Comparison of ENCODE assay signal across 10 cellular contexts in genomic region chr6:41257369-41258195, GRCh38. TPM values are rescaled to one million over a fixed set of nuclear protein-coding genes. Genes with fewer than 3 reads are reported as not detected.
DNase-seq lines count a peak whose midpoint lies in the region; ATAC-seq, FAIRE-seq and TF ChIP-seq lines count a peak whose summit lies in the region.
"Had no signal": no experiment of that assay in that cellular context is flagged by ENCODE, and none has a peak within 500 bp of the region (broad histone marks: within the 10 kb centered on the region; RNA-seq: fewer than 3 reads in every experiment).

No MANE protein-coding gene starts in this region.

- intact Hi-C loops in sigmoid colon (cut with DNase I), result no loop called here
- intact Hi-C loops in activated CD8-positive, alpha-beta T cell treated with anti-CD3 and anti-CD28 coated beads for 36 hours (cut with micrococcal nuclease), result no loop called here

- H3K4me3 Mint-ChIP-seq in activated CD8-positive, alpha-beta T cell treated with anti-CD3 and anti-CD28 coated beads for 36 hours, result no peak overlapping the region

- TF ChIP-seq POLR2A in sigmoid colon (IDR thresholded peaks at IDR 0.05), result no peak
- TF ChIP-seq POLR2A in GM12892 (IDR thresholded peaks at IDR 0.05; ENCODE audit: low read depth, low read length), result no peak

- peak overlapping the region in 1 of 4 donors; percentile 4 for H3K27ac ChIP-seq in sigmoid colon

- no peak for FAIRE-seq in GM12892 (lab: Jason Lieb, UNC)

- DNase-seq in HS-27A (ENCODE audit: low read depth) (peak; percentile 15), NCI-H524 treated with DMSO at 0.1 percent for 48 hours (lab: John Stamatoyannopoulos, UW) (peak; percentile 4), epithelial cell of esophagus (ENCODE audit: low read depth) (peak; percentile 24), sigmoid colon (peak; percentile 73), GM12892 (ENCODE audit: insufficient read length) (no peak)
- no peak for DNase-seq in activated CD8-positive, alpha-beta T cell treated with anti-CD3 and anti-CD28 coated beads for 36 hours

- H3K4me1 Mint-ChIP-seq in activated CD8-positive, alpha-beta T cell treated with anti-CD3 and anti-CD28 coated beads for 36 hours (ENCODE audit: low read depth), result peaks cover 8% of the 10 kb centered on the region

- no peak overlapping the region for H3K27ac Mint-ChIP-seq in activated CD8-positive, alpha-beta T cell treated with anti-CD3 and anti-CD28 coated beads for 36 hours

- H3K36me3 Mint-ChIP-seq in activated CD8-positive, alpha-beta T cell treated with anti-CD3 and anti-CD28 coated beads for 36 hours (ENCODE audit: low read depth), result peaks cover 2% of the 10 kb centered on the region

- CTCF ChIA-PET in activated CD8-positive, alpha-beta T cell treated with anti-CD3 and anti-CD28 coated beads for 36 hours (lab: Charles Lee), result interaction anchor here (1.5 kb wide), 1 partner anchor 61 kb away, joined by 3 read pairs; no protein-coding TSS in a partner anchor

- H3K9me3 Mint-ChIP-seq in activated CD8-positive, alpha-beta T cell treated with anti-CD3 and anti-CD28 coated beads for 36 hours, result peaks cover 28% of the 10 kb centered on the region

- peaks cover 2% of the 10 kb centered on the region for H3K27me3 Mint-ChIP-seq in activated CD8-positive, alpha-beta T cell treated with anti-CD3 and anti-CD28 coated beads for 36 hours

- 17 to 53% methylated on average over 2 of the region's 2 CpGs for WGBS in sigmoid colon, 2 donors

- no peaks in the 10 kb centered on the region for H3K36me3 ChIP-seq in sigmoid colon

- H3K4me3 ChIP-seq in epithelial cell of esophagus (ENCODE audit: low read length), result no peak overlapping the region
- no peak overlapping the region for H3K4me3 ChIP-seq in sigmoid colon

- TF ChIP-seq CTCF in epithelial cell of esophagus (IDR thresholded peaks at IDR 0.05; ENCODE audit: insufficient read depth, low read depth, low read length, missing control alignments) (no peak), sigmoid colon (IDR thresholded peaks at IDR 0.05) (no peak)
- no peak for TF ChIP-seq CTCF in activated CD8-positive, alpha-beta T cell treated with anti-CD3 and anti-CD28 coated beads for 36 hours (IDR thresholded peaks at IDR 0.05)

- no peak for TF ChIP-seq EP300 in sigmoid colon (IDR thresholded peaks at IDR 0.05)

- H3K9me3 ChIP-seq in sigmoid colon, result peaks cover 0 to 4% (median 0%) of the 10 kb centered on the region in 4 donors

- POLR2A ChIA-PET in activated CD8-positive, alpha-beta T cell treated with anti-CD3 and anti-CD28 coated beads for 36 hours (lab: Charles Lee), result interaction anchor here (0.5 kb wide), 1 partner anchor 161 kb away, joined by 3 read pairs; no protein-coding TSS in a partner anchor

- H3K4me1 ChIP-seq in sigmoid colon, result peaks cover 0 to 19% (median 15%) of the 10 kb centered on the region in 4 donors

- no peaks in the 10 kb centered on the region for H3K27me3 ChIP-seq in sigmoid colon

- ATAC-seq in HG03108 (IDR thresholded peaks at IDR 0.05; ENCODE audit: unreplicated experiment), result no peak
- ATAC-seq in GM21723 (IDR thresholded peaks at IDR 0.05; ENCODE audit: unreplicated experiment), result no peak
- ATAC-seq in activated CD8-positive, alpha-beta T cell treated with anti-CD3 and anti-CD28 coated beads for 36 hours, result no peak
- ATAC-seq: activated CD4-positive, CD25-positive, alpha-beta regulatory T cell treated with anti-CD3 and anti-CD28 coated beads, Interleukin-2, amount 50 U/mL, for 24 hours had no signal

RNA-seq across cellular contexts. Expression of gene TREM1, which starts 28.9 kb away (rescaled TPM):
- total RNA-seq in sigmoid colon, result 1 to 10 TPM in 3 of 4 donors, under 1 TPM in 1; 0.36 to 3.5 (median 2.0) TPM
- 1 to 10 TPM in 2 of 3 donors, under 1 TPM in 1; 0.74 to 6.0 (median 1.8) TPM for polyA plus RNA-seq in sigmoid colon
- 1.5 TPM for polyA plus RNA-seq in GM12892 (2012; ENCODE audit: missing spikeins)
- total RNA-seq in activated CD8-positive, alpha-beta T cell treated with anti-CD3 and anti-CD28 coated beads for 36 hours, result not detected

RNA-seq across cellular contexts. Expression of gene TREML4, which starts 29.4 kb away (rescaled TPM):
- not detected for total RNA-seq in sigmoid colon
- under 1 TPM in 1 of 3 donors, not detected in 2; 0.22 TPM for polyA plus RNA-seq in sigmoid colon
- polyA plus RNA-seq in GM12892 (2012; ENCODE audit: missing spikeins), result not detected
- total RNA-seq in activated CD8-positive, alpha-beta T cell treated with anti-CD3 and anti-CD28 coated beads for 36 hours, result not detected
- total RNA-seq: cerebellum had no signal

RNA-seq across cellular contexts. Expression of gene TREML2, which starts 56.6 kb away (rescaled TPM):
- total RNA-seq in sigmoid colon, result not detected
- polyA plus RNA-seq in sigmoid colon, result 1 to 10 TPM in 1 of 3 donors, not detected in 2; 3.7 TPM
- 4.6 TPM for polyA plus RNA-seq in GM12892 (2012; ENCODE audit: missing spikeins)
- total RNA-seq in activated CD8-positive, alpha-beta T cell treated with anti-CD3 and anti-CD28 coated beads for 36 hours, result 1 to 10 TPM; 6.9 to 8.2 TPM

Comparison
In these comparisons a context has a peak if more than half of its experiments do, and no peak if none do; other contexts are left out.
1. DNase-seq: peak in HS-27A (single experiment), NCI-H524 treated with DMSO at 0.1 percent for 48 hours (single experiment), epithelial cell of esophagus (single experiment) and sigmoid colon (single experiment); none in GM12892 (single experiment) and activated CD8-positive, alpha-beta T cell treated with anti-CD3 and anti-CD28 coated beads for 36 hours (single experiment).
2. RNA of gene TREML2, which starts 56.6 kb away (total RNA-seq): 6.9 to 8.2 TPM in activated CD8-positive, alpha-beta T cell treated with anti-CD3 and anti-CD28 coated beads for 36 hours; not detected in sigmoid colon; every median in the first group is over 4 times any median in the second.